Comparison of ENCODE assay signal across 3 cellular contexts in genomic region chr15:27043770-27044169, GRCh38.
TF ChIP-seq lines count a peak whose summit lies in the region.

No MANE protein-coding gene starts in this region.

TF ChIP-seq in liver, 16 proteins besides CTCF, POLR2A, EP300 and RAD21:
- no peak for TF ChIP-seq ZBTB33 (IDR thresholded peaks at IDR 0.05)
- TF ChIP-seq NR2F2 (IDR thresholded peaks at IDR 0.05), result peak; percentile 49

TF ChIP-seq in HepG2, 621 proteins besides CTCF, POLR2A, EP300 and RAD21:
- TF ChIP-seq ZNF691 (CRISPR knock-in tag; IDR thresholded peaks at IDR 0.05; ENCODE audit: borderline replicate concordance, low read depth) (no peak), RFX3 (CRISPR knock-in tag; IDR thresholded peaks at IDR 0.05) (no peak), ZNF557 (CRISPR knock-in tag; IDR thresholded peaks at IDR 0.05) (no peak), FUBP1 (CRISPR knock-in tag; IDR thresholded peaks at IDR 0.05; ENCODE audit: borderline replicate concordance) (no peak), ZNF282 (IDR thresholded peaks at IDR 0.05; ENCODE audit: partially characterized antibody) (no peak), SRSF9 (IDR thresholded peaks at IDR 0.05; ENCODE audit: borderline replicate concordance, insufficient read depth, low read depth, low read length, poor library complexity, severe bottlenecking) (no peak), MLX (CRISPR knock-in tag; IDR thresholded peaks at IDR 0.05) (no peak), TRIM24 (CRISPR knock-in tag; IDR thresholded peaks at IDR 0.05) (no peak), ZNF256 (CRISPR knock-in tag; conservative IDR thresholded peaks at IDR 0.05) (no peak), NFIC (IDR thresholded peaks at IDR 0.05; ENCODE audit: low read length) (no peak), ZNF670 (CRISPR knock-in tag; IDR thresholded peaks at IDR 0.05; ENCODE audit: borderline replicate concordance) (no peak), HBP1 (CRISPR knock-in tag; IDR thresholded peaks at IDR 0.05; ENCODE audit: low read depth) (no peak), ZNF564 (CRISPR knock-in tag; IDR thresholded peaks at IDR 0.05) (no peak), ZXDC (CRISPR knock-in tag; IDR thresholded peaks at IDR 0.05) (no peak), RFXAP (CRISPR knock-in tag; IDR thresholded peaks at IDR 0.05; ENCODE audit: borderline replicate concordance) (no peak), ZNF235 (CRISPR knock-in tag; IDR thresholded peaks at IDR 0.05; ENCODE audit: borderline replicate concordance) (no peak)

TF ChIP-seq in K562, 482 proteins besides CTCF, POLR2A, EP300 and RAD21 (continued from another document):
- TF ChIP-seq SMAD2 (IDR thresholded peaks at IDR 0.05; ENCODE audit: low read depth, low read length) (no peak), POLR3G (IDR thresholded peaks at IDR 0.05; ENCODE audit: extremely low read depth, insufficient read length, insufficient replicate concordance) (no peak), ATF7 (IDR thresholded peaks at IDR 0.05) (0 out of 2 replicates have a peak, but pooled peaks have one; percentile 13), MXD1 (CRISPR knock-in tag; IDR thresholded peaks at IDR 0.05; ENCODE audit: borderline replicate concordance, poor library complexity, severe bottlenecking) (no peak), SRSF9 (IDR thresholded peaks at IDR 0.05; ENCODE audit: borderline replicate concordance, low read depth, low read length) (no peak), THRB (CRISPR knock-in tag; conservative IDR thresholded peaks at IDR 0.05) (no peak), KLF10 (CRISPR knock-in tag; IDR thresholded peaks at IDR 0.05) (no peak), U2AF2 (optimal IDR thresholded peaks at IDR 0.05; ENCODE audit: low read depth, low read length) (no peak), ZNF347 (CRISPR knock-in tag; IDR thresholded peaks at IDR 0.05; ENCODE audit: low read depth) (no peak), NCOA4 (IDR thresholded peaks at IDR 0.05; ENCODE audit: partially characterized antibody) (no peak), ETV1 (tag; conservative IDR thresholded peaks at IDR 0.05; ENCODE audit: low read depth) (0 out of 2 replicates have a peak, but pooled peaks have one; percentile 19), ZNF239 (CRISPR knock-in tag; IDR thresholded peaks at IDR 0.05) (no peak), ZNF766 (CRISPR knock-in tag; conservative IDR thresholded peaks at IDR 0.05) (no peak), NFYB (IDR thresholded peaks at IDR 0.05; ENCODE audit: extremely low read depth, insufficient read length) (no peak), THRA (IDR thresholded peaks at IDR 0.05) (no peak)
TF ChIP-seq in K562: peak in this region for 2.
